1 cellular context compared by ENCODE assay signal in genomic region chr1:209645574-209646452, GRCh38.
TF ChIP-seq lines count a peak whose summit lies in the region.

No MANE protein-coding gene starts in this region.

TF ChIP-seq in GM23338, 12 proteins besides CTCF, POLR2A, EP300 and RAD21:
- TF ChIP-seq JUNB (IDR thresholded peaks at IDR 0.05; ENCODE audit: unreplicated experiment) (no peak), EZH2 (IDR thresholded peaks at IDR 0.05; ENCODE audit: low read depth, unreplicated experiment) (no peak), ETS1 (IDR thresholded peaks at IDR 0.05) (no peak), NANOG (IDR thresholded peaks at IDR 0.05; ENCODE audit: borderline replicate concordance) (no peak), REST (IDR thresholded peaks at IDR 0.05; ENCODE audit: unreplicated experiment) (no peak), POLR2AphosphoS5 (IDR thresholded peaks at IDR 0.05; ENCODE audit: low read depth) (no peak), STAT1 (IDR thresholded peaks at IDR 0.05; ENCODE audit: unreplicated experiment) (no peak), EZH2phosphoT487 (IDR thresholded peaks at IDR 0.05; ENCODE audit: unreplicated experiment) (no peak)
- TF ChIP-seq, protein P1, sequence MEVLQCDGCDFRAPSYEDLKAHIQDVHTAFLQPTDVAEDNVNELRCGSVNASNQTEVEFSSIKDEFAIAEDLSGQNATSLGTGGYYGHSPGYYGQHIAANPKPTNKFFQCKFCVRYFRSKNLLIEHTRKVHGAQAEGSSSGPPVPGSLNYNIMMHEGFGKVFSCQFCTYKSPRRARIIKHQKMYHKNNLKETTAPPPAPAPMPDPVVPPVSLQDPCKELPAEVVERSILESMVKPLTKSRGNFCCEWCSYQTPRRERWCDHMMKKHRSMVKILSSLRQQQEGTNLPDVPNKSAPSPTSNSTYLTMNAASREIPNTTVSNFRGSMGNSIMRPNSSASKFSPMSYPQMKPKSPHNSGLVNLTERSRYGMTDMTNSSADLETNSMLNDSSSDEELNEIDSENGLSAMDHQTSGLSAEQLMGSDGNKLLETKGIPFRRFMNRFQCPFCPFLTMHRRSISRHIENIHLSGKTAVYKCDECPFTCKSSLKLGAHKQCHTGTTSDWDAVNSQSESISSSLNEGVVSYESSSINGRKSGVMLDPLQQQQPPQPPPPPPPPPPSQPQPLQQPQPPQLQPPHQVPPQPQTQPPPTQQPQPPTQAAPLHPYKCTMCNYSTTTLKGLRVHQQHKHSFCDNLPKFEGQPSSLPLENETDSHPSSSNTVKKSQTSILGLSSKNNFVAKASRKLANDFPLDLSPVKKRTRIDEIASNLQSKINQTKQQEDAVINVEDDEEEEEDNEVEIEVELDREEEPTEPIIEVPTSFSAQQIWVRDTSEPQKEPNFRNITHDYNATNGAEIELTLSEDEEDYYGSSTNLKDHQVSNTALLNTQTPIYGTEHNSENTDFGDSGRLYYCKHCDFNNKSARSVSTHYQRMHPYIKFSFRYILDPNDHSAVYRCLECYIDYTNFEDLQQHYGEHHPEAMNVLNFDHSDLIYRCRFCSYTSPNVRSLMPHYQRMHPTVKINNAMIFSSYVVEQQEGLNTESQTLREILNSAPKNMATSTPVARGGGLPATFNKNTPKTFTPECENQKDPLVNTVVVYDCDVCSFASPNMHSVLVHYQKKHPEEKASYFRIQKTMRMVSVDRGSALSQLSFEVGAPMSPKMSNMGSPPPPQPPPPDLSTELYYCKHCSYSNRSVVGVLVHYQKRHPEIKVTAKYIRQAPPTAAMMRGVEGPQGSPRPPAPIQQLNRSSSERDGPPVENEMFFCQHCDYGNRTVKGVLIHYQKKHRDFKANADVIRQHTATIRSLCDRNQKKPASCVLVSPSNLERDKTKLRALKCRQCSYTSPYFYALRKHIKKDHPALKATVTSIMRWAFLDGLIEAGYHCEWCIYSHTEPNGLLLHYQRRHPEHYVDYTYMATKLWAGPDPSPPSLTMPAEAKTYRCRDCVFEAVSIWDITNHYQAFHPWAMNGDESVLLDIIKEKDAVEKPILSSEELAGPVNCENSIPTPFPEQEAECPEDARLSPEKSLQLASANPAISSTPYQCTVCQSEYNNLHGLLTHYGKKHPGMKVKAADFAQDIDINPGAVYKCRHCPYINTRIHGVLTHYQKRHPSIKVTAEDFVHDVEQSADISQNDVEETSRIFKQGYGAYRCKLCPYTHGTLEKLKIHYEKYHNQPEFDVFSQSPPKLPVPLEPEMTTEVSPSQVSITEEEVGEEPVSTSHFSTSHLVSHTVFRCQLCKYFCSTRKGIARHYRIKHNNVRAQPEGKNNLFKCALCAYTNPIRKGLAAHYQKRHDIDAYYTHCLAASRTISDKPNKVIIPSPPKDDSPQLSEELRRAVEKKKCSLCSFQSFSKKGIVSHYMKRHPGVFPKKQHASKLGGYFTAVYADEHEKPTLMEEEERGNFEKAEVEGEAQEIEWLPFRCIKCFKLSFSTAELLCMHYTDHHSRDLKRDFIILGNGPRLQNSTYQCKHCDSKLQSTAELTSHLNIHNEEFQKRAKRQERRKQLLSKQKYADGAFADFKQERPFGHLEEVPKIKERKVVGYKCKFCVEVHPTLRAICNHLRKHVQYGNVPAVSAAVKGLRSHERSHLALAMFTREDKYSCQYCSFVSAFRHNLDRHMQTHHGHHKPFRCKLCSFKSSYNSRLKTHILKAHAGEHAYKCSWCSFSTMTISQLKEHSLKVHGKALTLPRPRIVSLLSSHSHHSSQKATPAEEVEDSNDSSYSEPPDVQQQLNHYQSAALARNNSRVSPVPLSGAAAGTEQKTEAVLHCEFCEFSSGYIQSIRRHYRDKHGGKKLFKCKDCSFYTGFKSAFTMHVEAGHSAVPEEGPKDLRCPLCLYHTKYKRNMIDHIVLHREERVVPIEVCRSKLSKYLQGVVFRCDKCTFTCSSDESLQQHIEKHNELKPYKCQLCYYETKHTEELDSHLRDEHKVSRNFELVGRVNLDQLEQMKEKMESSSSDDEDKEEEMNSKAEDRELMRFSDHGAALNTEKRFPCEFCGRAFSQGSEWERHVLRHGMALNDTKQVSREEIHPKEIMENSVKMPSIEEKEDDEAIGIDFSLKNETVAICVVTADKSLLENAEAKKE (CRISPR knock-in tag; IDR thresholded peaks at IDR 0.05), result no peak
